ENCODE assay signal across 14 cellular contexts in genomic region chr17:14330492-14330920, GRCh38. TPM values are rescaled to one million over a fixed set of nuclear protein-coding genes. Genes with fewer than 3 reads are reported as not detected.
A peak's percentile ranks its signal among the peaks of the same experiment; 100 is the strongest.
DNase-seq lines count a peak whose midpoint lies in the region; ATAC-seq and TF ChIP-seq lines count a peak whose summit lies in the region.
"Had no signal": no experiment of that assay in that cellular context is flagged by ENCODE, and none has a peak within 500 bp of the region (broad histone marks: within the 10 kb centered on the region; RNA-seq: fewer than 3 reads in every experiment).

No MANE protein-coding gene starts in this region.

- peaks cover 4% of the 10 kb centered on the region for H3K79me1 ChIP-seq in mesendoderm (ENCODE audit: low read length)

- H3K27ac Mint-ChIP-seq in HFFc6, result peak overlapping the region; percentile 7; the same call in 1 of the 2 replicates
- peak overlapping the region; percentile 59 for H3K27ac Mint-ChIP-seq in dendritic cell treated with granulocyte-macrophage colony-stimulating factor and Interleukin-4, amounts not matched to agents 40 ng/mL and 50 ng/mL, for 4 days
- H3K27ac Mint-ChIP-seq: IgD-negative memory B cell had no signal

- no peak overlapping the region for H3K4me3 ChIP-seq in mesendoderm (ENCODE audit: low read length)
- H3K4me3 ChIP-seq: gastroesophageal sphincter, left ventricle myocardium inferior had no signal

- no CpG with 5 or more reads among the region's 7 CpGs for WGBS in mesendoderm (ENCODE audit: extremely low coverage, insufficient coverage, low lambda C conversion rate)

- ATAC-seq in GM18868 (IDR thresholded peaks at IDR 0.05; ENCODE audit: unreplicated experiment), result no peak
- ATAC-seq: gastroesophageal sphincter had no signal

- H3K27me3 Mint-ChIP-seq in HFFc6 (ENCODE audit: insufficient read depth), result no peaks in the 10 kb centered on the region
- no peaks in the 10 kb centered on the region for H3K27me3 Mint-ChIP-seq in dendritic cell treated with granulocyte-macrophage colony-stimulating factor and Interleukin-4, amounts not matched to agents 40 ng/mL and 50 ng/mL, for 4 days

- no peak overlapping the region for H4K5ac ChIP-seq in mesendoderm (ENCODE audit: low read length)

- peak overlapping the region; percentile 54 for H2BK120ac ChIP-seq in mesendoderm (ENCODE audit: low read depth, low read length)

- H3K56ac ChIP-seq in mesendoderm (ENCODE audit: low read length), result peak overlapping the region; percentile 81

- H3K9me3 Mint-ChIP-seq in HFFc6, result no peaks in the 10 kb centered on the region
- H3K9me3 Mint-ChIP-seq in dendritic cell treated with granulocyte-macrophage colony-stimulating factor and Interleukin-4, amounts not matched to agents 40 ng/mL and 50 ng/mL, for 4 days, result no peaks in the 10 kb centered on the region

- peaks cover 45% of the 10 kb centered on the region for H3K4me1 Mint-ChIP-seq in HFFc6 (ENCODE audit: low read depth)
- H3K4me1 Mint-ChIP-seq in dendritic cell treated with granulocyte-macrophage colony-stimulating factor and Interleukin-4, amounts not matched to agents 40 ng/mL and 50 ng/mL, for 4 days (ENCODE audit: low read depth), result peaks cover 71% of the 10 kb centered on the region

- H3K4me2 ChIP-seq in mesendoderm (ENCODE audit: low read length), result no peak overlapping the region

- peaks cover 14% of the 10 kb centered on the region for H3K4me1 ChIP-seq in mesendoderm (ENCODE audit: control insufficient read depth, low read depth, low read length)

- peaks cover 12% of the 10 kb centered on the region for H3K79me2 ChIP-seq in mesendoderm (ENCODE audit: control insufficient read depth, insufficient read depth, low read length)

- H2BK5ac ChIP-seq in mesendoderm (ENCODE audit: low read length), result peak overlapping the region; percentile 83

- peaks cover 6% of the 10 kb centered on the region; the same call in 1 of the 2 replicates for H3K36me3 Mint-ChIP-seq in HFFc6 (ENCODE audit: low read depth)
- H3K36me3 Mint-ChIP-seq in dendritic cell treated with granulocyte-macrophage colony-stimulating factor and Interleukin-4, amounts not matched to agents 40 ng/mL and 50 ng/mL, for 4 days (ENCODE audit: low read depth), result no peaks in the 10 kb centered on the region
- H3K36me3 Mint-ChIP-seq: IgD-negative memory B cell had no signal

- intact Hi-C loops in dendritic cell treated with granulocyte-macrophage colony-stimulating factor and Interleukin-4, amounts not matched to agents 40 ng/mL and 50 ng/mL, for 4 days (cut with micrococcal nuclease), result no loop called here

- H2BK15ac ChIP-seq in mesendoderm (replicated peaks; ENCODE audit: low read depth), result no peak overlapping the region

- no peaks in the 10 kb centered on the region for H3K27me3 ChIP-seq in mesendoderm (ENCODE audit: insufficient read depth, low read length, poor library complexity)
- H3K27me3 ChIP-seq: gastroesophageal sphincter had no signal

- DNase-seq in AG09319 (ENCODE audit: extremely low read depth, low read depth), result peak; percentile 90
- DNase-seq in HFFc6, result no peak
- peak; percentile 57 for DNase-seq in mesendoderm
- no peak for DNase-seq in NCI-H446 (lab: John Stamatoyannopoulos, UW)
- DNase-seq in NCI-H526 treated with DMSO at 0.1 percent for 48 hours (lab: John Stamatoyannopoulos, UW), result no peak
- DNase-seq in NCI-H1417 (lab: John Stamatoyannopoulos, UW), result no peak
- DNase-seq: activated CD8-positive, alpha-beta memory T cell treated with anti-CD3 and anti-CD28 coated beads, Interleukin-2, amount 50 U/mL, for 4 hours; left ventricle myocardium inferior; NCI-H187 treated with DMSO at 0.1 percent for 48 hours; OCI-M1 had no signal

- peak overlapping the region; percentile 52 for H3K18ac ChIP-seq in mesendoderm (ENCODE audit: low read length)

- H4K8ac ChIP-seq in mesendoderm (ENCODE audit: low read depth, low read length), result no peak overlapping the region

- no peak for TF ChIP-seq CTCF in AG09319 (IDR thresholded peaks at IDR 0.05; ENCODE audit: low read depth, low read length)
- TF ChIP-seq CTCF in HFFc6 (IDR thresholded peaks at IDR 0.05), result no peak

- H3K9ac ChIP-seq in mesendoderm (ENCODE audit: low read length), result peak overlapping the region; percentile 51

- no peaks in the 10 kb centered on the region for H3K36me3 ChIP-seq in mesendoderm (ENCODE audit: control insufficient read depth, insufficient read depth, low read length)
- H3K36me3 ChIP-seq: gastroesophageal sphincter, left ventricle myocardium inferior had no signal

- H3K4me3 Mint-ChIP-seq in HFFc6, result no peak overlapping the region
- H3K4me3 Mint-ChIP-seq in dendritic cell treated with granulocyte-macrophage colony-stimulating factor and Interleukin-4, amounts not matched to agents 40 ng/mL and 50 ng/mL, for 4 days, result no peak overlapping the region
- H3K4me3 Mint-ChIP-seq: IgD-negative memory B cell had no signal

- H3K4ac ChIP-seq in mesendoderm (ENCODE audit: low read depth, low read length), result peak overlapping the region; percentile 79

- no peak overlapping the region for H3K23ac ChIP-seq in mesendoderm (ENCODE audit: low read length)

- H2AK5ac ChIP-seq in mesendoderm (ENCODE audit: low read length), result no peak overlapping the region

- peak overlapping the region; percentile 70 for H3K27ac ChIP-seq in mesendoderm (ENCODE audit: low read depth, low read length)
- H3K27ac ChIP-seq: gastroesophageal sphincter, left ventricle myocardium inferior had no signal

RNA-seq across cellular contexts. Expression of gene HS3ST3B1, which starts 29.6 kb away (rescaled TPM):
- 10 to 100 TPM; 18.3 to 24.6 (median 22.3) TPM for total RNA-seq in HFFc6 (2021; fragmentation: NEBNext Ultra II Directional; extraction: Animal tissue kit (Norgen Biotek cat#: 25700))
- polyA plus RNA-seq in mesendoderm (2013, experiment 1 of 2), result 2.8 TPM
- polyA plus RNA-seq in mesendoderm (2013, experiment 2 of 2), result 2.8 TPM

Comparison
In these comparisons a context has a peak if more than half of its experiments do, and no peak if none do; other contexts are left out.
1. DNase-seq: peak in AG09319 (single experiment) and mesendoderm (single experiment); none in HFFc6 (single experiment), NCI-H446 (0 of 2), NCI-H526 treated with DMSO at 0.1 percent for 48 hours (single experiment) and NCI-H1417 (0 of 3).